Comparison of ENCODE assay signal across 13 cellular contexts in genomic region chr3:47008258-47008671, GRCh38. TPM values are rescaled to one million over a fixed set of nuclear protein-coding genes. Genes with fewer than 3 reads are reported as not detected.
DNase-seq lines count a peak whose midpoint lies in the region; ATAC-seq, FAIRE-seq and TF ChIP-seq lines count a peak whose summit lies in the region.
"Had no signal": no experiment of that assay in that cellular context is flagged by ENCODE, and none has a peak within 500 bp of the region (broad histone marks: within the 10 kb centered on the region; RNA-seq: fewer than 3 reads in every experiment).

No MANE protein-coding gene starts in this region.

- H3K4me3 Mint-ChIP-seq in CD14-positive monocyte: no peak overlapping the region
- H3K4me3 Mint-ChIP-seq in nephron: peak overlapping the region; percentile 55 to 79 (median 78)

- TF ChIP-seq CTCF in CD14-positive monocyte (IDR thresholded peaks at IDR 0.05) (no peak), GM20000 (IDR thresholded peaks at IDR 0.05; ENCODE audit: extremely low read depth, missing control alignments) (no peak), bronchial epithelial cell (IDR thresholded peaks at IDR 0.05; ENCODE audit: insufficient read depth, low read length, severe bottlenecking) (no peak), nephron (IDR thresholded peaks at IDR 0.05; ENCODE audit: unreplicated experiment in 3 of 3) (no peak)

- peak; percentile 62 for FAIRE-seq in bronchial epithelial cell (lab: Jason Lieb, UNC)

- H3K9me3 Mint-ChIP-seq in CD14-positive monocyte: no peaks in the 10 kb centered on the region
- H3K9me3 Mint-ChIP-seq in nephron: no peaks in the 10 kb centered on the region

- H3K27me3 ChIP-seq in bronchial epithelial cell (ENCODE audit: control insufficient read depth, insufficient read depth, low read length): no peaks in the 10 kb centered on the region

- peaks cover 64 to 75% of the 10 kb centered on the region in 2 donors for H3K36me3 Mint-ChIP-seq in CD14-positive monocyte
- no peaks in the 10 kb centered on the region for H3K36me3 Mint-ChIP-seq in nephron (ENCODE audit: low read depth)

- intact Hi-C loops in CD14-positive monocyte (cut with micrococcal nuclease): no loop called here

- ATAC-seq in HG03175 (IDR thresholded peaks at IDR 0.05; ENCODE audit: unreplicated experiment): no peak

- H3K36me3 ChIP-seq in bronchial epithelial cell (ENCODE audit: control insufficient read depth, insufficient read depth, low read length): peaks cover 32% of the 10 kb centered on the region

- peak; percentile 19 for DNase-seq in CD14-positive monocyte (ENCODE audit: low spot score)
- peak; percentile 21 for DNase-seq in GM20000 (ENCODE audit: low spot score)
- DNase-seq in bronchial epithelial cell (ENCODE audit: low read depth): no peak
- DNase-seq in COLO668 (lab: John Stamatoyannopoulos, UW; ENCODE audit: unreplicated experiment): no peak
- DNase-seq in stimulated activated naive CD4-positive, alpha-beta T cell treated with Interleukin-2 at 50 U/mL for 16 hours (lab: John Stamatoyannopoulos, UW): no peak
- DNase-seq: Calu3, foreskin fibroblast, NCI-H1694, NCI-H526 treated with DMSO at 0.1 percent for 48 hours, RPMI8226, T1000 had no signal

- H3K27me3 Mint-ChIP-seq in CD14-positive monocyte (ENCODE audit: low read depth in 3 of 3) (peaks cover 0 to 1% (median 0%) of the 10 kb centered on the region in 3 donors), nephron (ENCODE audit: low read depth) (no peaks in the 10 kb centered on the region)

- peaks cover 23% of the 10 kb centered on the region for H3K4me1 Mint-ChIP-seq in CD14-positive monocyte
- no peaks in the 10 kb centered on the region for H3K4me1 Mint-ChIP-seq in nephron

- no peak overlapping the region for H3K4me3 ChIP-seq in bronchial epithelial cell (ENCODE audit: low read depth, low read length)

- H3K27ac Mint-ChIP-seq in CD14-positive monocyte: peak overlapping the region in 2 of 7 donors; percentile 16 to 53
- peak overlapping the region in 1 of 3 experiments; percentile 64 for H3K27ac Mint-ChIP-seq in nephron

RNA-seq across cellular contexts. Expression of gene NBEAL2, which starts 28.8 kb away (rescaled TPM):
- polyA plus RNA-seq in CD14-positive monocyte: 10 to 100 TPM; 10.4 to 17.3 TPM
- 20.0 and 35.5 TPM in 2 replicates for total RNA-seq in bronchial epithelial cell

RNA-seq across cellular contexts. Expression of gene CCDC12, which starts 31.7 kb away (rescaled TPM):
- 10 to 100 TPM; 50.1 to 55.8 TPM for polyA plus RNA-seq in CD14-positive monocyte
- total RNA-seq in bronchial epithelial cell: 39.2 and 41.9 TPM in 2 replicates

Comparison
In these comparisons a context has a peak if more than half of its experiments do, and no peak if none do; other contexts are left out.
1. DNase-seq: peak in CD14-positive monocyte (single experiment) and GM20000 (single experiment); none in bronchial epithelial cell (single experiment), COLO668 (single experiment) and stimulated activated naive CD4-positive, alpha-beta T cell treated with Interleukin-2 at 50 U/mL for 16 hours (single experiment).
2. H3K4me3 Mint-ChIP-seq: peak in nephron (3 of 3); none in CD14-positive monocyte (0 of 2).